ENCODE assay signal across 1 cellular context in the genomic region with DNA sequence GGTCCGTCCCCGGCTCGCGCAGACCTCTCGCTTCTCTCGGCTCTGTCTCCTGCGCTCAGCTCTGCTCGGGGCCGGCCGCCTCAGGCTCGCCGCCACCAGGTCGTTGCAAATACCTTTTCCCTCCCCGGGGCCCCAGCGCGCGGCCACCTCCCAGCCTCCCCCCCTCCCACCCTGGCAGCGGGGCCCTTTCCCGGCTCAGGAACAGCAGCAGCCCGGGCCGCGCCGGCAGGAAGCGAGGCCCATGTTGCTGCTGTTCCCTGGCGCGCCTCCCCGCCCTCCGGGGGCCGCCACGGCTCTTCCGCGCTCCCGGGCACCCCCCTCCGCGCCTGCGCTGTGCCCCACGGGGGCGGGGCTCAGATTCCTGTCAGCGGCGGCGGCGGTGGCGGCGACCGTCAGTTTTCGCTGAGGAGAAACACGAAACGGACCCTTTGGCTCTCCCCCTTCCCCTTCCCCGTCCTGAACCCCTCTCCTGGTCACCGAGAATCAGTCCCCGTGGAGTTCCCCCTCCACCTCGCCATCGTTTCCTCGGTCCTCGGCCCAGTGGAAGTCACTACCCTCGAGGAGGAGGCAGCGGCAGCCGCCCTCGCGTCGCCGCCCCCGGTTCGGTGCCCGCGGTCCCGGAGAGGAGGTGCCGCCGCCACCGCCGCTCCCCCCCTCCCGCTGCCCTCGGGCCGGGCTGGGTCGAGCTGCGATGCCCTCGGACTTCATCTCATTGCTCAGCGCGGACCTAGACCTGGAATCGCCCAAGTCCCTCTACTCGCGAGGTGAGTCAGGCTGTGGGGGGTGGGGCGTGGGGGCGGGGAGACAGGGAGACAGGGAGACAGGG.
A peak's percentile ranks its signal among the peaks of the same experiment; 100 is the strongest.
TF ChIP-seq lines count a peak whose summit lies in the region.

Gene NFAT5 (plus strand): TSS at position 356 of the 826 bp plus-strand sequence. CDS start 336 bp downstream, at position 692.

TF ChIP-seq in HepG2, 621 proteins besides CTCF, POLR2A, EP300 and RAD21 (continued from another document and continues in another):
- TF ChIP-seq ZNF709 (CRISPR knock-in tag; IDR thresholded peaks at IDR 0.05) = peak; percentile 66; the same call in 1 of the 2 replicates
- peak; percentile 38; the same call in 1 of the 2 replicates for TF ChIP-seq GFI1 (CRISPR knock-in tag; IDR thresholded peaks at IDR 0.05; ENCODE audit: borderline replicate concordance)
- no peak for TF ChIP-seq NONO (IDR thresholded peaks at IDR 0.05)
- TF ChIP-seq NONO (CRISPR knock-in tag; conservative IDR thresholded peaks at IDR 0.05) = peak; percentile 99
- TF ChIP-seq MAFG (CRISPR knock-in tag; IDR thresholded peaks at IDR 0.05) = no peak
- TF ChIP-seq NPAS2 (CRISPR knock-in tag; IDR thresholded peaks at IDR 0.05; ENCODE audit: borderline replicate concordance) = no peak
- peak; percentile 99 for TF ChIP-seq ZNF724P (CRISPR knock-in tag; IDR thresholded peaks at IDR 0.05; ENCODE audit: borderline replicate concordance)
- TF ChIP-seq ZNF674 (CRISPR knock-in tag; IDR thresholded peaks at IDR 0.05; ENCODE audit: low read depth) = no peak
- TF ChIP-seq ZNF619 (CRISPR knock-in tag; IDR thresholded peaks at IDR 0.05) = no peak
- TF ChIP-seq ZNF546 (CRISPR knock-in tag; conservative IDR thresholded peaks at IDR 0.05) = peak; percentile 31; the same call in 1 of the 2 replicates
- no peak; the same call in 1 of the 2 replicates for TF ChIP-seq ZNF225 (CRISPR knock-in tag; IDR thresholded peaks at IDR 0.05)
- TF ChIP-seq ZNF160 (CRISPR knock-in tag; IDR thresholded peaks at IDR 0.05) = peak; percentile 97
- peak; percentile 83 for TF ChIP-seq PHF8 (CRISPR knock-in tag; IDR thresholded peaks at IDR 0.05)
- TF ChIP-seq BRCA1 (CRISPR knock-in tag; IDR thresholded peaks at IDR 0.05) = no peak
- TF ChIP-seq SMAD3 (CRISPR knock-in tag; IDR thresholded peaks at IDR 0.05) = peak; percentile 87; the same call in 1 of the 2 replicates
- peak; percentile 84 for TF ChIP-seq ZNF547 (CRISPR knock-in tag; IDR thresholded peaks at IDR 0.05)
- no peak for TF ChIP-seq FOSL1 (CRISPR knock-in tag; IDR thresholded peaks at IDR 0.05; ENCODE audit: borderline replicate concordance)
- TF ChIP-seq MAZ (IDR thresholded peaks at IDR 0.05; ENCODE audit: borderline replicate concordance, low read depth, low read length) = peak; percentile 98
- TF ChIP-seq MAZ (CRISPR knock-in tag; IDR thresholded peaks at IDR 0.05; ENCODE audit: low read depth) = peak; percentile 98; the same call in 1 of the 2 replicates
- no peak for TF ChIP-seq ZFP62 (CRISPR knock-in tag; IDR thresholded peaks at IDR 0.05)
- 0 out of 2 replicates have a peak, but pooled peaks have one; percentile 20 for TF ChIP-seq LRRFIP1 (CRISPR knock-in tag; conservative IDR thresholded peaks at IDR 0.05)
- TF ChIP-seq ZNF512 (CRISPR knock-in tag; IDR thresholded peaks at IDR 0.05) = no peak
- TF ChIP-seq, protein P1, sequence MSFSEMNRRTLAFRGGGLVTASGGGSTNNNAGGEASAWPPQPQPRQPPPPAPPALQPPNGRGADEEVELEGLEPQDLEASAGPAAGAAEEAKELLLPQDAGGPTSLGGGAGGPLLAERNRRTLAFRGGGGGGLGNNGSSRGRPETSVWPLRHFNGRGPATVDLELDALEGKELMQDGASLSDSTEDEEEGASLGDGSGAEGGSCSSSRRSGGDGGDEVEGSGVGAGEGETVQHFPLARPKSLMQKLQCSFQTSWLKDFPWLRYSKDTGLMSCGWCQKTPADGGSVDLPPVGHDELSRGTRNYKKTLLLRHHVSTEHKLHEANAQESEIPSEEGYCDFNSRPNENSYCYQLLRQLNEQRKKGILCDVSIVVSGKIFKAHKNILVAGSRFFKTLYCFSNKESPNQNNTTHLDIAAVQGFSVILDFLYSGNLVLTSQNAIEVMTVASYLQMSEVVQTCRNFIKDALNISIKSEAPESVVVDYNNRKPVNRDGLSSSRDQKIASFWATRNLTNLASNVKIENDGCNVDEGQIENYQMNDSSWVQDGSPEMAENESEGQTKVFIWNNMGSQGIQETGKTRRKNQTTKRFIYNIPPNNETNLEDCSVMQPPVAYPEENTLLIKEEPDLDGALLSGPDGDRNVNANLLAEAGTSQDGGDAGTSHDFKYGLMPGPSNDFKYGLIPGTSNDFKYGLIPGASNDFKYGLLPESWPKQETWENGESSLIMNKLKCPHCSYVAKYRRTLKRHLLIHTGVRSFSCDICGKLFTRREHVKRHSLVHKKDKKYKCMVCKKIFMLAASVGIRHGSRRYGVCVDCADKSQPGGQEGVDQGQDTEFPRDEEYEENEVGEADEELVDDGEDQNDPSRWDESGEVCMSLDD (CRISPR knock-in tag; IDR thresholded peaks at IDR 0.05; ENCODE audit: borderline replicate concordance) = 0 out of 2 replicates have a peak, but pooled peaks have one; percentile 42
- TF ChIP-seq ZNF550 (CRISPR knock-in tag; IDR thresholded peaks at IDR 0.05; ENCODE audit: borderline replicate concordance) = no peak
- peak; percentile 89 for TF ChIP-seq DMAP1 (CRISPR knock-in tag; IDR thresholded peaks at IDR 0.05)
- no peak for TF ChIP-seq ZNF644 (CRISPR knock-in tag; IDR thresholded peaks at IDR 0.05; ENCODE audit: low read depth)
- TF ChIP-seq ZC3H4 (CRISPR knock-in tag; IDR thresholded peaks at IDR 0.05; ENCODE audit: borderline replicate concordance) = no peak
- TF ChIP-seq AKNA (CRISPR knock-in tag; IDR thresholded peaks at IDR 0.05; ENCODE audit: borderline replicate concordance) = 0 out of 2 replicates have a peak, but pooled peaks have one; percentile 77
- peak; percentile 80; the same call in 1 of the 2 replicates for TF ChIP-seq TMF1 (CRISPR knock-in tag; IDR thresholded peaks at IDR 0.05; ENCODE audit: low read depth)
- peak; percentile 80; the same call in 1 of the 2 replicates for TF ChIP-seq RARG (CRISPR knock-in tag; IDR thresholded peaks at IDR 0.05; ENCODE audit: low read depth)
- TF ChIP-seq ZNF652 (CRISPR knock-in tag; IDR thresholded peaks at IDR 0.05; ENCODE audit: borderline replicate concordance, low read depth) = no peak
- TF ChIP-seq SNAPC2 (CRISPR knock-in tag; IDR thresholded peaks at IDR 0.05) = peak; percentile 89
- 0 out of 2 replicates have a peak, but pooled peaks have one; percentile 47 for TF ChIP-seq FLYWCH1 (CRISPR knock-in tag; IDR thresholded peaks at IDR 0.05)
- no peak for TF ChIP-seq ZNF737 (CRISPR knock-in tag; IDR thresholded peaks at IDR 0.05; ENCODE audit: borderline replicate concordance)
- peak; percentile 95 for TF ChIP-seq ETV5 (CRISPR knock-in tag; IDR thresholded peaks at IDR 0.05; ENCODE audit: borderline replicate concordance)
- TF ChIP-seq, protein P2, sequence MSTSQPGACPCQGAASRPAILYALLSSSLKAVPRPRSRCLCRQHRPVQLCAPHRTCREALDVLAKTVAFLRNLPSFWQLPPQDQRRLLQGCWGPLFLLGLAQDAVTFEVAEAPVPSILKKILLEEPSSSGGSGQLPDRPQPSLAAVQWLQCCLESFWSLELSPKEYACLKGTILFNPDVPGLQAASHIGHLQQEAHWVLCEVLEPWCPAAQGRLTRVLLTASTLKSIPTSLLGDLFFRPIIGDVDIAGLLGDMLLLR (CRISPR knock-in tag; IDR thresholded peaks at IDR 0.05) = no peak; the same call in 1 of the 2 replicates
- TF ChIP-seq ZFY (CRISPR knock-in tag; IDR thresholded peaks at IDR 0.05) = peak; percentile 88
- TF ChIP-seq ZNF777 (CRISPR knock-in tag; IDR thresholded peaks at IDR 0.05) = peak; percentile 52; the same call in 1 of the 2 replicates
- TF ChIP-seq, protein P3, sequence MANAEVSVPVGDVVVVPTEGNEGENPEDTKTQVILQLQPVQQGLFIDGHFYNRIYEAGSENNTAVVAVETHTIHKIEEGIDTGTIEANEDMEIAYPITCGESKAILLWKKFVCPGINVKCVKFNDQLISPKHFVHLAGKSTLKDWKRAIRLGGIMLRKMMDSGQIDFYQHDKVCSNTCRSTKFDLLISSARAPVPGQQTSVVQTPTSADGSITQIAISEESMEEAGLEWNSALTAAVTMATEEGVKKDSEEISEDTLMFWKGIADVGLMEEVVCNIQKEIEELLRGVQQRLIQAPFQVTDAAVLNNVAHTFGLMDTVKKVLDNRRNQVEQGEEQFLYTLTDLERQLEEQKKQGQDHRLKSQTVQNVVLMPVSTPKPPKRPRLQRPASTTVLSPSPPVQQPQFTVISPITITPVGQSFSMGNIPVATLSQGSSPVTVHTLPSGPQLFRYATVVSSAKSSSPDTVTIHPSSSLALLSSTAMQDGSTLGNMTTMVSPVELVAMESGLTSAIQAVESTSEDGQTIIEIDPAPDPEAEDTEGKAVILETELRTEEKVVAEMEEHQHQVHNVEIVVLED (CRISPR knock-in tag; IDR thresholded peaks at IDR 0.05; ENCODE audit: borderline replicate concordance) = peak; percentile 89
- no peak for TF ChIP-seq SMAD9 (CRISPR knock-in tag; IDR thresholded peaks at IDR 0.05)
- peak; percentile 97 for TF ChIP-seq KDM5A (IDR thresholded peaks at IDR 0.05; ENCODE audit: borderline replicate concordance, low read length)
- TF ChIP-seq, protein P4, sequence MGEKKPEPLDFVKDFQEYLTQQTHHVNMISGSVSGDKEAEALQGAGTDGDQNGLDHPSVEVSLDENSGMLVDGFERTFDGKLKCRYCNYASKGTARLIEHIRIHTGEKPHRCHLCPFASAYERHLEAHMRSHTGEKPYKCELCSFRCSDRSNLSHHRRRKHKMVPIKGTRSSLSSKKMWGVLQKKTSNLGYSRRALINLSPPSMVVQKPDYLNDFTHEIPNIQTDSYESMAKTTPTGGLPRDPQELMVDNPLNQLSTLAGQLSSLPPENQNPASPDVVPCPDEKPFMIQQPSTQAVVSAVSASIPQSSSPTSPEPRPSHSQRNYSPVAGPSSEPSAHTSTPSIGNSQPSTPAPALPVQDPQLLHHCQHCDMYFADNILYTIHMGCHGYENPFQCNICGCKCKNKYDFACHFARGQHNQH (CRISPR knock-in tag; IDR thresholded peaks at IDR 0.05) = peak; percentile 82; the same call in 1 of the 2 replicates
- TF ChIP-seq SALL1 (CRISPR knock-in tag; IDR thresholded peaks at IDR 0.05) = peak; percentile 93
- TF ChIP-seq ZNF274 (CRISPR knock-in tag; IDR thresholded peaks at IDR 0.05) = peak; percentile 67
- TF ChIP-seq ZNF331 (CRISPR knock-in tag; IDR thresholded peaks at IDR 0.05) = peak; percentile 95
- TF ChIP-seq ZNF747 (CRISPR knock-in tag; IDR thresholded peaks at IDR 0.05; ENCODE audit: borderline replicate concordance) = no peak; the same call in 1 of the 2 replicates
- TF ChIP-seq, protein P5, sequence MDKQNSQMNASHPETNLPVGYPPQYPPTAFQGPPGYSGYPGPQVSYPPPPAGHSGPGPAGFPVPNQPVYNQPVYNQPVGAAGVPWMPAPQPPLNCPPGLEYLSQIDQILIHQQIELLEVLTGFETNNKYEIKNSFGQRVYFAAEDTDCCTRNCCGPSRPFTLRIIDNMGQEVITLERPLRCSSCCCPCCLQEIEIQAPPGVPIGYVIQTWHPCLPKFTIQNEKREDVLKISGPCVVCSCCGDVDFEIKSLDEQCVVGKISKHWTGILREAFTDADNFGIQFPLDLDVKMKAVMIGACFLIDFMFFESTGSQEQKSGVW (CRISPR knock-in tag; IDR thresholded peaks at IDR 0.05; ENCODE audit: borderline replicate concordance) = no peak
